13 cellular contexts compared by ENCODE assay signal in genomic region chr9:93951655-93952118, GRCh38. TPM values are rescaled to one million over a fixed set of nuclear protein-coding genes. Genes with fewer than 3 reads are reported as not detected.
DNase-seq lines count a peak whose midpoint lies in the region; ATAC-seq, FAIRE-seq and TF ChIP-seq lines count a peak whose summit lies in the region.
"Had no signal": no experiment of that assay in that cellular context is flagged by ENCODE, and none has a peak within 500 bp of the region (broad histone marks: within the 10 kb centered on the region; RNA-seq: fewer than 3 reads in every experiment).

No MANE protein-coding gene starts in this region.

- peak overlapping the region; percentile 85 for H3K4me2 ChIP-seq in astrocyte (ENCODE audit: low read length)

- peak; percentile 64 for DNase-seq in activated CD4-positive, alpha-beta T cell treated with anti-CD3 and anti-CD28 coated beads, Interleukin-2, amount 10 ng/mL, durations not matched to agents 24 days and 14 days
- DNase-seq in activated CD4-positive, alpha-beta T cell treated with anti-CD3 and anti-CD28 coated beads, Interleukin-2, amount 50 U/mL, for 48 hours = no peak
- DNase-seq in astrocyte (ENCODE audit: low read depth) (no peak), thoracic aorta (ENCODE audit: low spot score) (no peak), NCI-H2107 treated with DMSO at 0.1 percent for 48 hours (lab: John Stamatoyannopoulos, UW; ENCODE audit: unreplicated experiment) (no peak), NCI-H2227 treated with DMSO at 0.1 percent for 48 hours (lab: John Stamatoyannopoulos, UW) (no peak)
- DNase-seq: 8988T, KBM-7, midbrain had no signal

- H3K27ac ChIP-seq in astrocyte (ENCODE audit: low read depth, low read length) (no peak overlapping the region), muscle layer of colon (ENCODE audit: low read depth, low read length) (no peak overlapping the region), thoracic aorta (no peak overlapping the region)
- H3K27ac ChIP-seq: epithelial cell of prostate had no signal

- H3K4me3 Mint-ChIP-seq in activated CD4-positive, alpha-beta T cell treated with anti-CD3 and anti-CD28 coated beads, Interleukin-2, amount 10 ng/mL, durations not matched to agents 24 days and 14 days = peak overlapping the region; percentile 72
- H3K4me3 Mint-ChIP-seq in astrocyte (ENCODE audit: unreplicated experiment) = no peak overlapping the region

- peaks cover 3% of the 10 kb centered on the region for H3K4me1 ChIP-seq in astrocyte (ENCODE audit: insufficient read depth, low read length)
- peaks cover 31% of the 10 kb centered on the region for H3K4me1 ChIP-seq in muscle layer of colon (ENCODE audit: insufficient read depth, low read length)
- peaks cover 12 to 60% of the 10 kb centered on the region in 2 donors for H3K4me1 ChIP-seq in thoracic aorta (ENCODE audit: control insufficient read depth in 1 of 2, low read depth in 2 of 2)

- H3K27me3 Mint-ChIP-seq in activated CD4-positive, alpha-beta T cell treated with anti-CD3 and anti-CD28 coated beads, Interleukin-2, amount 10 ng/mL, durations not matched to agents 24 days and 14 days = peaks cover 73% of the 10 kb centered on the region
- peaks cover 67% of the 10 kb centered on the region for H3K27me3 Mint-ChIP-seq in astrocyte (ENCODE audit: low read depth, unreplicated experiment)

- H3K4me3 ChIP-seq in astrocyte (ENCODE audit: insufficient read depth, low read depth, low read length) (no peak overlapping the region), muscle layer of colon (ENCODE audit: low read depth in 1 of 2, low read length in 2 of 2) (peak overlapping the region; percentile 21 to 59), thoracic aorta (peak overlapping the region; percentile 77)

- ATAC-seq in thoracic aorta (ENCODE audit: insufficient number of reproducible peaks, low FRiP score, low read depth) = no peak
- ATAC-seq in HG03095 (IDR thresholded peaks at IDR 0.05; ENCODE audit: unreplicated experiment) = no peak

- H3K9ac ChIP-seq in astrocyte (ENCODE audit: low read length) (no peak overlapping the region), muscle layer of colon (ENCODE audit: low read length) (no peak overlapping the region)

- H3K9me3 Mint-ChIP-seq in activated CD4-positive, alpha-beta T cell treated with anti-CD3 and anti-CD28 coated beads, Interleukin-2, amount 10 ng/mL, durations not matched to agents 24 days and 14 days = peaks cover 9% of the 10 kb centered on the region
- H3K9me3 Mint-ChIP-seq in astrocyte (ENCODE audit: unreplicated experiment) = peaks cover 21% of the 10 kb centered on the region

- no peak overlapping the region for H2AFZ ChIP-seq in astrocyte (ENCODE audit: low read depth, low read length)

- no peak overlapping the region for H3K27ac Mint-ChIP-seq in activated CD4-positive, alpha-beta T cell treated with anti-CD3 and anti-CD28 coated beads, Interleukin-2, amount 10 ng/mL, durations not matched to agents 24 days and 14 days
- no peak overlapping the region for H3K27ac Mint-ChIP-seq in astrocyte (ENCODE audit: unreplicated experiment)

- H3K36me3 ChIP-seq in astrocyte (ENCODE audit: insufficient read depth, low read length) (no peaks in the 10 kb centered on the region), muscle layer of colon (ENCODE audit: insufficient read depth, low read length) (no peaks in the 10 kb centered on the region), thoracic aorta (no peaks in the 10 kb centered on the region)

- intact Hi-C loops in activated CD4-positive, alpha-beta T cell treated with anti-CD3 and anti-CD28 coated beads, Interleukin-2, amount 10 ng/mL, durations not matched to agents 24 days and 14 days (cut with micrococcal nuclease) = no loop called here

- peaks cover 12% of the 10 kb centered on the region for H3K9me3 ChIP-seq in astrocyte (ENCODE audit: insufficient read depth, low read depth, low read length)
- no peaks in the 10 kb centered on the region for H3K9me3 ChIP-seq in muscle layer of colon (ENCODE audit: low read length)
- no peaks in the 10 kb centered on the region for H3K9me3 ChIP-seq in thoracic aorta

- H3K36me3 Mint-ChIP-seq in activated CD4-positive, alpha-beta T cell treated with anti-CD3 and anti-CD28 coated beads, Interleukin-2, amount 10 ng/mL, durations not matched to agents 24 days and 14 days (ENCODE audit: low read depth) = peaks cover 13% of the 10 kb centered on the region
- peaks cover 4% of the 10 kb centered on the region for H3K36me3 Mint-ChIP-seq in astrocyte (ENCODE audit: low read depth, unreplicated experiment)

- no peaks in the 10 kb centered on the region for H3K79me2 ChIP-seq in astrocyte (ENCODE audit: insufficient read depth, low read length)

- H3K27me3 ChIP-seq in astrocyte (ENCODE audit: insufficient read depth, low read length) (peaks cover 91% of the 10 kb centered on the region), muscle layer of colon (ENCODE audit: control insufficient read depth in 1 of 2, insufficient read depth in 2 of 2, low read length in 2 of 2) (peaks cover 75 to 94% of the 10 kb centered on the region in 2 donors), thoracic aorta (replicated peaks; ENCODE audit: insufficient read depth) (peaks cover 39% of the 10 kb centered on the region)

- no peak for FAIRE-seq in astrocyte (lab: Jason Lieb, UNC)

- peaks cover 25% of the 10 kb centered on the region for H3K4me1 Mint-ChIP-seq in activated CD4-positive, alpha-beta T cell treated with anti-CD3 and anti-CD28 coated beads, Interleukin-2, amount 10 ng/mL, durations not matched to agents 24 days and 14 days
- H3K4me1 Mint-ChIP-seq in astrocyte (ENCODE audit: low read depth, unreplicated experiment) = no peaks in the 10 kb centered on the region

- TF ChIP-seq CTCF in astrocyte (IDR thresholded peaks at IDR 0.05; ENCODE audit: insufficient read depth, low read depth, low read length) (no peak), thoracic aorta (IDR thresholded peaks at IDR 0.05) (no peak)

- H4K20me1 ChIP-seq in astrocyte (ENCODE audit: insufficient read depth, low read length) = no peaks in the 10 kb centered on the region

RNA-seq across cellular contexts. Expression of gene BARX1, which starts 3.5 kb away (rescaled TPM):
- 0.50 and 0.61 TPM in 2 replicates for total RNA-seq in activated CD4-positive, alpha-beta T cell treated with anti-CD3 and anti-CD28 coated beads, Interleukin-2, amount 10 ng/mL, durations not matched to agents 24 days and 14 days
- 0.62 and 0.73 TPM in 2 replicates for total RNA-seq in astrocyte
- not detected for total RNA-seq in thoracic aorta
- total RNA-seq: T-helper 2 cell treated with Interferon-gamma antibody and Interleukin-4, amounts not matched to agents 100 ng/mL and 5 ng/mL, for 36 hours had no signal
